ENCODE assay signal across 1 cellular context in genomic region chr5:136285501-136285900, GRCh38.
TF ChIP-seq lines count a peak whose summit lies in the region.

No MANE protein-coding gene starts in this region.

TF ChIP-seq in K562, 482 proteins besides CTCF, POLR2A, EP300 and RAD21 (continued from another document):
- peak; percentile 69 for TF ChIP-seq ATF3 (IDR thresholded peaks at IDR 0.05)
- TF ChIP-seq ATF3 (CRISPR knock-in tag; conservative IDR thresholded peaks at IDR 0.05): no peak
- no peak for TF ChIP-seq PHF21A (IDR thresholded peaks at IDR 0.05; ENCODE audit: borderline replicate concordance, low read depth)
- peak; percentile 76 for TF ChIP-seq JUND (IDR thresholded peaks at IDR 0.05; ENCODE audit: borderline replicate concordance, low read depth, low read length)
- peak; percentile 40; the same call in 1 of the 3 replicates for TF ChIP-seq JUND (tag; IDR thresholded peaks at IDR 0.05; ENCODE audit: borderline replicate concordance, low read depth, low read length)
